Comparison of ENCODE assay signal across 19 cellular contexts in the genomic region with DNA sequence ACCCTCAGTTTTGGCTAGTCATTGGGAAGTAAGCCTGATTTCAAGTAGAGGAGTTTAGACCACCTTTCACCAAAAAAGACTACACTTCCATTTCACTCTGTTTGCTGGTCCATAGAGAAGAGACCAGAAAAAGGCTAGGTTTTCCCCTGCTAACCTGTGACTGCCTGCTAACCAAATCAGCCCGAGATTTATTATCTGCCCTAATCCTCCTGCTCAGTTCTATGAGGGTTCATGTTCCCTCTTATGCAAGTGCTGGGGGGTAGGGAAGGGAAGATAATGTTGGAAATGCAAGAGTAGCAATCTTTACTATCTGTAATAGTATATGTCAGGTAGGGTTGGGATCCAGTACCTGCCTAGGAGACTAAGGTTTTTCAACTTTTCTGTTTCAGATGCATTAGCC. TPM values are rescaled to one million over a fixed set of nuclear protein-coding genes. Genes with fewer than 3 reads are reported as not detected.
DNase-seq lines count a peak whose midpoint lies in the region; ATAC-seq, FAIRE-seq and TF ChIP-seq lines count a peak whose summit lies in the region.
"Had no signal": no experiment of that assay in that cellular context is flagged by ENCODE, and none has a peak within 500 bp of the region (broad histone marks: within the 10 kb centered on the region; RNA-seq: fewer than 3 reads in every experiment).

No MANE protein-coding gene starts in this region.

- no peak for TF ChIP-seq POLR2A in K562 (conservative IDR thresholded peaks at IDR 0.05)

- H2BK12ac ChIP-seq in mesenchymal stem cell (ENCODE audit: low read length in 2 of 2), result no peak overlapping the region

- H3K9me1 ChIP-seq in K562 (ENCODE audit: control insufficient read depth, insufficient read depth, low read length), result no peaks in the 10 kb centered on the region

- H3K9me3 ChIP-seq in A673 (ENCODE audit: low read depth, low read length, poor library complexity, severe bottlenecking) (peaks cover 6% of the 10 kb centered on the region), Karpas-422 (ENCODE audit: low read length) (no peaks in the 10 kb centered on the region), K562 (replicated peaks; ENCODE audit: control insufficient read depth, insufficient read depth, low read depth, low read length) (no peaks in the 10 kb centered on the region; the same call in 1 of the 2 replicates), mesenchymal stem cell (ENCODE audit: control insufficient read depth, low read length) (no peaks in the 10 kb centered on the region)
- H3K9me3 ChIP-seq: Caco-2 had no signal

- TF ChIP-seq RAD21 in K562 (CRISPR knock-in tag; conservative IDR thresholded peaks at IDR 0.05 in 1 of 2, IDR thresholded peaks at IDR 0.05 in 1 of 2), result no peak

- H3K27ac ChIP-seq in A673 (ENCODE audit: low read depth, low read length, poor library complexity, severe bottlenecking) (peak overlapping the region; percentile 65), Karpas-422 (ENCODE audit: low read length) (no peak overlapping the region), K562 (ENCODE audit: extremely low read depth, low read depth, low read length) (no peak overlapping the region), mesenchymal stem cell (ENCODE audit: low read length, poor library complexity, severe bottlenecking) (no peak overlapping the region)
- H3K27ac ChIP-seq: C4-2B had no signal

- TF ChIP-seq CTCF in A673 (conservative IDR thresholded peaks at IDR 0.05; ENCODE audit: low read depth, low read length) (no peak), K562 (IDR thresholded peaks at IDR 0.05 in 2 of 3, conservative IDR thresholded peaks at IDR 0.05 in 1 of 3; ENCODE audit: insufficient read depth in 2 of 3, low read depth in 1 of 3, low read length in 3 of 3) (no peak)

- H4K8ac ChIP-seq in mesenchymal stem cell (ENCODE audit: low read length), result no peak overlapping the region

- no peak overlapping the region for H3K4me3 ChIP-seq in A673 (ENCODE audit: low read depth, low read length, poor library complexity, severe bottlenecking)
- no peak overlapping the region for H3K4me3 ChIP-seq in Karpas-422 (ENCODE audit: low read length)
- H3K4me3 ChIP-seq in K562, result no peak overlapping the region
- peak overlapping the region in 1 of 2 experiments; percentile 19 for H3K4me3 ChIP-seq in mesenchymal stem cell (ENCODE audit: insufficient read depth in 1 of 2, low read depth in 1 of 2, low read length in 2 of 2)

- H3K4me2 ChIP-seq in Karpas-422 (ENCODE audit: low read depth, low read length, poor library complexity, severe bottlenecking) (peak overlapping the region; percentile 35), K562 (ENCODE audit: insufficient read depth, low read length) (no peak overlapping the region), mesenchymal stem cell (ENCODE audit: low read length, poor library complexity, severe bottlenecking) (no peak overlapping the region)

- H3K36me3 ChIP-seq in A673 (ENCODE audit: insufficient read depth, low read length, poor library complexity, severe bottlenecking) (no peaks in the 10 kb centered on the region), Karpas-422 (ENCODE audit: insufficient read depth, low read length) (no peaks in the 10 kb centered on the region), K562 (ENCODE audit: control insufficient read depth, insufficient read depth, low read length) (no peaks in the 10 kb centered on the region), mesenchymal stem cell (ENCODE audit: control insufficient read depth in 1 of 2, insufficient read depth in 2 of 2, low read depth in 1 of 2, low read length in 2 of 2) (no peaks in the 10 kb centered on the region)

- H3K4ac ChIP-seq in mesenchymal stem cell (ENCODE audit: low read depth in 1 of 2, low read length in 2 of 2), result no peak overlapping the region

- no peaks in the 10 kb centered on the region for H3K79me2 ChIP-seq in Karpas-422 (ENCODE audit: low read length)
- H3K79me2 ChIP-seq in K562 (ENCODE audit: control insufficient read depth, insufficient read depth, low read length), result no peaks in the 10 kb centered on the region

- CTCF ChIA-PET in A673 (lab: Charles Lee), result no interaction called here
- CTCF ChIA-PET in K562 (lab: Yijun Ruan, JAX; ENCODE audit: low intra/inter-chr PET ratio), result no interaction called here

- no peak overlapping the region for H3K18ac ChIP-seq in mesenchymal stem cell (ENCODE audit: low read depth in 1 of 2, low read length in 2 of 2)

- WGBS in K562 (ENCODE audit: insufficient coverage, low coverage, missing lambda C conversion rate), result 0% methylated on average over 1 of the region's 1 CpG
- WGBS in mesenchymal stem cell, result no CpG with 5 or more reads among the region's 1 CpG

- H4K20me1 ChIP-seq in Karpas-422 (ENCODE audit: insufficient read depth, low read depth, low read length) (no peaks in the 10 kb centered on the region), K562 (replicated peaks; ENCODE audit: control insufficient read depth, insufficient read depth, low read length) (no peaks in the 10 kb centered on the region)

- H3K23ac ChIP-seq in mesenchymal stem cell (ENCODE audit: low read length in 2 of 2), result no peak overlapping the region

- H2AFZ ChIP-seq in Karpas-422 (ENCODE audit: low read length) (peak overlapping the region; percentile 54; the same call in 1 of the 2 replicates), K562 (ENCODE audit: low read depth, low read length) (no peak overlapping the region), mesenchymal stem cell (ENCODE audit: low read depth, low read length) (no peak overlapping the region)

- intact Hi-C loops in A673 (cut with micrococcal nuclease; ENCODE audit: unreplicated experiment), result no loop called here
- intact Hi-C loops in K562 (cut with micrococcal nuclease), result no loop called here

- H3K27me3 ChIP-seq in A673 (replicated peaks; ENCODE audit: insufficient read depth, low read depth, low read length, poor library complexity), result no peaks in the 10 kb centered on the region
- H3K27me3 ChIP-seq in Karpas-422 (ENCODE audit: low read length), result no peaks in the 10 kb centered on the region
- no peaks in the 10 kb centered on the region for H3K27me3 ChIP-seq in K562 (ENCODE audit: control insufficient read depth in 2 of 2, insufficient read depth in 2 of 2, low read length in 2 of 2)
- H3K27me3 ChIP-seq in mesenchymal stem cell (ENCODE audit: control insufficient read depth in 1 of 2, insufficient read depth in 1 of 2, low read length in 2 of 2), result no peaks in the 10 kb centered on the region

- H3K4me1 ChIP-seq in A673 (ENCODE audit: insufficient read depth, low read length, poor library complexity, severe bottlenecking) (peaks cover 15% of the 10 kb centered on the region), Karpas-422 (ENCODE audit: low read length) (peaks cover 25% of the 10 kb centered on the region), K562 (replicated peaks in 1 of 2; ENCODE audit: control insufficient read depth in 2 of 2, insufficient read depth in 2 of 2, low read length in 2 of 2) (0 out of 5 replicates have a peak, but pooled peaks cover 0 to 5% of the 10 kb centered on the region in 2 experiments), mesenchymal stem cell (ENCODE audit: control insufficient read depth, insufficient read depth, low read depth, low read length) (no peaks in the 10 kb centered on the region)
- H3K4me1 ChIP-seq: Caco-2 had no signal

- peak; percentile 34 for ATAC-seq in K562
- no peak for ATAC-seq in HG03135 (IDR thresholded peaks at IDR 0.05; ENCODE audit: unreplicated experiment)
- ATAC-seq: HCT116 had no signal

- in situ Hi-C loops in K562 (cut with MboI), result loop anchor here (5.0 kb wide), 1 partner anchor 46 kb away; no protein-coding TSS in a partner anchor

- no peaks in the 10 kb centered on the region for H3K79me1 ChIP-seq in mesenchymal stem cell (replicated peaks; ENCODE audit: low read length, poor library complexity, severe bottlenecking)

- H3K9me2 ChIP-seq in Karpas-422 (replicated peaks; ENCODE audit: insufficient read depth, low read length), result no peaks in the 10 kb centered on the region

- BruUV-seq in A673 (replicated peaks; lab: Mats Ljungman, UMichigan), result no TSS peak
- BruUV-seq in K562 (replicated peaks; lab: Mats Ljungman, UMichigan), result no TSS peak

- peak; percentile 29 for FAIRE-seq in K562 (lab: Jason Lieb, UNC)
- FAIRE-seq: A204.1, D721Med, G401.6 had no signal

- no peak for DNase-seq in A673 (ENCODE audit: low spot score)
- peak; percentile 48 for DNase-seq in Karpas-422
- DNase-seq in K562 (ENCODE audit: extremely low read depth in 1 of 4, low spot score in 3 of 4), result no peak
- DNase-seq in mesenchymal stem cell, result no peak
- no peak for DNase-seq in GM03348 (ENCODE audit: low spot score)
- no peak for DNase-seq in stimulated activated CD4-positive, alpha-beta T cell treated with anti-CD3 and anti-CD28 coated beads, Interleukin-4, amount 100 ng/mL, for 4 hours
- DNase-seq in HPDE6-E6E7 (ENCODE audit: extremely low spot score), result no peak
- DNase-seq: AML-193; Caco-2; CD4-positive, alpha-beta T cell; GOT3; H7; HFFc6 had no signal

- no peak overlapping the region for H2AK5ac ChIP-seq in mesenchymal stem cell (ENCODE audit: low read length, severe bottlenecking)

- H2BK120ac ChIP-seq in mesenchymal stem cell (ENCODE audit: low read depth, low read length), result no peak overlapping the region

- H3K14ac ChIP-seq in mesenchymal stem cell (ENCODE audit: low read length in 2 of 2), result no peak overlapping the region

- H3K9ac ChIP-seq in Karpas-422 (ENCODE audit: low read length) (0 out of 2 replicates have a peak overlapping the region, but pooled peaks have one; percentile 34), K562 (ENCODE audit: insufficient read depth in 1 of 2, low read depth in 2 of 2, low read length in 2 of 2) (no peak overlapping the region), mesenchymal stem cell (ENCODE audit: low read length) (peak overlapping the region; percentile 75)

- no peak overlapping the region for H4K91ac ChIP-seq in mesenchymal stem cell (ENCODE audit: low read length)

- TF ChIP-seq EP300 in K562 (IDR thresholded peaks at IDR 0.05; ENCODE audit: low read length), result no peak

- no peak overlapping the region for H2BK5ac ChIP-seq in mesenchymal stem cell (ENCODE audit: low read depth, low read length, poor library complexity, severe bottlenecking)

- POLR2A ChIA-PET in A673 (lab: Charles Lee; ENCODE audit: low non-redundant PET) (no interaction called here), K562 (lab: Yijun Ruan, JAX) (interaction anchor here (0.6 to 1.7 kb wide), 3 partner anchors 16 to 111 kb away, joined by 3 to 5 read pairs (median 4); no protein-coding TSS in a partner anchor)

- H2BK15ac ChIP-seq in mesenchymal stem cell (ENCODE audit: low read depth, poor library complexity, severe bottlenecking), result no peak overlapping the region

RNA-seq across cellular contexts. Expression of a gene that starts 51.6 kb away (rescaled TPM):
- total RNA-seq in A673 (2021) (130 and 151 TPM in 2 replicates), K562 (2014; rRNA removed) (121 and 122 TPM in 2 replicates), K562 (2014; rRNA removed; fragmentation: Illumina TruSeq; extraction: Trizol) (245 and 271 TPM in 2 replicates), K562 (2015; rRNA removed; fragmentation: Illumina TruSeq; extraction: Trizol) (238 and 259 TPM in 2 replicates), K562 (2021) (180 and 184 TPM in 2 replicates)
- 109 and 270 TPM in 2 replicates for total RNA-seq in Karpas-422 (2014; rRNA removed; shearing (Covaris generic); ENCODE audit: low replicate concordance)
- total RNA-seq in K562 (2011; cell fraction: chromatin; rRNA removed; ENCODE audit: low replicate concordance), result 46.7 and 153 TPM in 2 replicates
- total RNA-seq in K562 (2011; cell fraction: nucleolus; rRNA removed), result 21.3 and 35.3 TPM in 2 replicates
- 54.8 and 92.8 TPM in 2 replicates for total RNA-seq in K562 (2011; cell fraction: nucleoplasm; rRNA removed)
- polyA plus RNA-seq in K562 (2011; rRNA removed) (293 and 356 TPM in 2 replicates), K562 (2014; fragmentation: Illumina TruSeq; extraction: Trizol) (184 and 217 TPM in 2 replicates), K562 (2014; fragmentation: Nextera tagmentation; extraction: Ambion mirVana) (100 to 1,000 TPM; 254 to 290 TPM), K562 (2014; rRNA removed) (101 and 121 TPM in 2 replicates)
- polyA plus RNA-seq in K562 (2011; cell fraction: cytosol; rRNA removed), result 37.8 and 116 TPM in 2 replicates
- 94.3 and 254 TPM in 2 replicates for polyA plus RNA-seq in K562 (2011; cell fraction: nucleus; rRNA removed)
- 171 and 344 TPM in 2 replicates for polyA plus RNA-seq in K562 (2012)
- polyA minus RNA-seq in K562 (2011; rRNA and poly(A)+ RNA removed), result 286 and 479 TPM in 2 replicates
- 124 and 144 TPM in 2 replicates for polyA minus RNA-seq in K562 (2011; cell fraction: cytosol; rRNA and poly(A)+ RNA removed)
- polyA minus RNA-seq in K562 (2011; cell fraction: nucleus; rRNA and poly(A)+ RNA removed), result 29.1 and 78.5 TPM in 2 replicates
- 162 TPM for polyA plus RNA-seq in mesenchymal stem cell (2013, experiment 1 of 2)
- 165 TPM for polyA plus RNA-seq in mesenchymal stem cell (2013, experiment 2 of 2)

Comparison
In these comparisons a context has a peak if more than half of its experiments do, and no peak if none do; other contexts are left out.
1. H3K9ac ChIP-seq: peak in Karpas-422 (single experiment) and mesenchymal stem cell (single experiment); none in K562 (0 of 2).